8 cellular contexts compared by ENCODE assay signal in the genomic region with DNA sequence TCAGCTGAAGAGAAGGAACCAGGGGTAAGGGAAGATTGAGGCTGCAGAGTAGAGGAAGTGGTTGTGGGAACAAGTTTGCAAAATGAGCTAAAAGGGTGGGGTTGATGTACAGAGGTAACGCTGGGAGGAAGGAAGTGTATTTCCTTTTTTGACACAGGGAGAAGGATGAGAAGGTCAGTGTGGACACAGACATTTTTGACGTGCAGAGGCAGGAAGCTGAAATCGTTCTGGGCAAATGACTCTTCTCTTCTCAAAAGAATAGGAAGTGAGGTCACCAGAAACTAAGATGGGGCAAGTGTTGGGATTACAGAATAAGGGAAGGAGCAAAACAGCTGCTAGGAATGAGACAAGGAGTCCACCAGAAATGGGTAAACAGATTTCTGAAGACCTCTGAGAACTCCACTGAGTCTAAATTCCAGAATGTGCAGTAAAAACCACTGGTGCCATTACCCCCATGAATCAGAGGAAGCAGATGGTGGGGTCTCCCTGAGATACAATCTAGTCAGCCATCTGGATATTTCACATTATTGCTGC. TPM values are rescaled to one million over a fixed set of nuclear protein-coding genes. Genes with fewer than 3 reads are reported as not detected.
A peak's percentile ranks its signal among the peaks of the same experiment; 100 is the strongest.
DNase-seq lines count a peak whose midpoint lies in the region; ATAC-seq and TF ChIP-seq lines count a peak whose summit lies in the region.

No MANE protein-coding gene starts in this region.

- no peak overlapping the region for H3K4me3 ChIP-seq in SK-N-SH (ENCODE audit: low read depth in 2 of 2, low read length in 1 of 2)

- H2AFZ ChIP-seq in SK-N-SH (ENCODE audit: low read depth) = peak overlapping the region; percentile 80

- TF ChIP-seq RAD21 in SK-N-SH (IDR thresholded peaks at IDR 0.05; ENCODE audit: low read length) = no peak

- 0 out of 4 replicates have a peak overlapping the region, but pooled peaks of 1 of the 2 experiments have one; percentile 17 for H3K27ac ChIP-seq in SK-N-SH (ENCODE audit: low read depth in 2 of 2, low read length in 1 of 2)

- H4K20me1 ChIP-seq in SK-N-SH (ENCODE audit: insufficient read depth) = no peaks in the 10 kb centered on the region

- DNase-seq in SK-N-SH (no peak), NCI-H1694 treated with DMSO at 0.1 percent for 48 hours (lab: John Stamatoyannopoulos, UW) (peak; percentile 48), dermis blood vessel endothelial cell (peak; percentile 88), pons (ENCODE audit: low spot score) (peak; percentile 84), NCI-H2081 treated with DMSO at 0.1 percent for 48 hours (lab: John Stamatoyannopoulos, UW) (no peak)

- no peaks in the 10 kb centered on the region for H3K9me2 ChIP-seq in SK-N-SH

- no peaks in the 10 kb centered on the region for H3K9me3 ChIP-seq in SK-N-SH

- POLR2A ChIA-PET in SK-N-SH (lab: Yijun Ruan, JAX) = no interaction called here

- ATAC-seq in SK-N-SH treated with all-trans-retinoic acid at 6 μM for 48 hours = no peak
- no peak for ATAC-seq in GM19324 (IDR thresholded peaks at IDR 0.05; ENCODE audit: low FRiP score, unreplicated experiment)
- no peak for ATAC-seq in GM19328 (IDR thresholded peaks at IDR 0.05; ENCODE audit: unreplicated experiment)

- no peak for TF ChIP-seq CTCF in SK-N-SH (IDR thresholded peaks at IDR 0.05)

- no peaks in the 10 kb centered on the region for H3K27me3 ChIP-seq in SK-N-SH (ENCODE audit: insufficient read depth)

- H3F3A ChIP-seq in SK-N-SH (replicated peaks; ENCODE audit: insufficient read depth) = peaks cover 12% of the 10 kb centered on the region

- H3K36me3 ChIP-seq in SK-N-SH (replicated peaks in 1 of 2; ENCODE audit: control insufficient read depth in 1 of 2, insufficient read depth in 2 of 2, low read length in 1 of 2) = no peaks in the 10 kb centered on the region

- H3K4me2 ChIP-seq in SK-N-SH = no peak overlapping the region

- H3K79me2 ChIP-seq in SK-N-SH (ENCODE audit: insufficient read depth) = no peaks in the 10 kb centered on the region

- TF ChIP-seq EP300 in SK-N-SH (IDR thresholded peaks at IDR 0.05; ENCODE audit: borderline replicate concordance in 1 of 2, low read depth in 1 of 2, low read length in 1 of 2) = 0 out of 4 replicates have a peak, but pooled peaks of 1 of the 2 experiments have one; percentile 9

- H3K4me1 ChIP-seq in SK-N-SH (ENCODE audit: control insufficient read depth in 1 of 2, insufficient read depth in 2 of 2, low read depth in 1 of 2, low read length in 1 of 2) = no peaks in the 10 kb centered on the region; a peak in 1 of 4 replicates

- CTCF ChIA-PET in SK-N-SH (lab: Yijun Ruan, JAX) = interaction anchor here (6.5 kb wide), 1 partner anchor 13 kb away, joined by 40 read pairs; no protein-coding TSS in a partner anchor

- H3K9ac ChIP-seq in SK-N-SH = no peak overlapping the region

- WGBS in SK-N-SH (ENCODE audit: low lambda C conversion rate) = 28% methylated on average over 3 of the region's 3 CpGs

TF ChIP-seq in SK-N-SH, 30 proteins besides CTCF, POLR2A, EP300 and RAD21:
- TF ChIP-seq GATA2 (CRISPR knock-in tag; IDR thresholded peaks at IDR 0.05) (no peak), JUND (IDR thresholded peaks at IDR 0.05) (peak; percentile 49), TEAD4 (IDR thresholded peaks at IDR 0.05; ENCODE audit: borderline replicate concordance, insufficient read depth) (0 out of 2 replicates have a peak, but pooled peaks have one; percentile 15), NFIC (IDR thresholded peaks at IDR 0.05; ENCODE audit: borderline replicate concordance) (no peak), TCF12 (IDR thresholded peaks at IDR 0.05) (peak; percentile 86), GABPA (IDR thresholded peaks at IDR 0.05; ENCODE audit: low read depth) (peak; percentile 25; the same call in 1 of the 2 replicates), CHD2 (IDR thresholded peaks at IDR 0.05; ENCODE audit: low read length, partially characterized antibody) (no peak), FOSL2 (IDR thresholded peaks at IDR 0.05; ENCODE audit: borderline replicate concordance, low read depth) (no peak; the same call in 1 of the 2 replicates)
- TF ChIP-seq, protein P1, sequence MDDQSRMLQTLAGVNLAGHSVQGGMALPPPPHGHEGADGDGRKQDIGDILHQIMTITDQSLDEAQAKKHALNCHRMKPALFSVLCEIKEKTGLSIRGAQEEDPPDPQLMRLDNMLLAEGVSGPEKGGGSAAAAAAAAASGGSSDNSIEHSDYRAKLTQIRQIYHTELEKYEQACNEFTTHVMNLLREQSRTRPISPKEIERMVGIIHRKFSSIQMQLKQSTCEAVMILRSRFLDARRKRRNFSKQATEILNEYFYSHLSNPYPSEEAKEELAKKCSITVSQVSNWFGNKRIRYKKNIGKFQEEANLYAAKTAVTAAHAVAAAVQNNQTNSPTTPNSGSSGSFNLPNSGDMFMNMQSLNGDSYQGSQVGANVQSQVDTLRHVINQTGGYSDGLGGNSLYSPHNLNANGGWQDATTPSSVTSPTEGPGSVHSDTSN (IDR thresholded peaks at IDR 0.05) = 0 out of 2 replicates have a peak, but pooled peaks have one; percentile 3
- TF ChIP-seq, protein P2, sequence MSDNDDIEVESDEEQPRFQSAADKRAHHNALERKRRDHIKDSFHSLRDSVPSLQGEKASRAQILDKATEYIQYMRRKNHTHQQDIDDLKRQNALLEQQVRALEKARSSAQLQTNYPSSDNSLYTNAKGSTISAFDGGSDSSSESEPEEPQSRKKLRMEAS (IDR thresholded peaks at IDR 0.05; ENCODE audit: low read depth) = no peak
TF ChIP-seq in SK-N-SH: peak in this region for 5.

TF ChIP-seq in SK-N-SH treated with all-trans-retinoic acid at 6 μM for 48 hours, 23 proteins besides CTCF, POLR2A, EP300 and RAD21 (continues in another document):
- no peak for TF ChIP-seq BACH2 (CRISPR knock-in tag; IDR thresholded peaks at IDR 0.05; ENCODE audit: borderline replicate concordance)
- TF ChIP-seq ISL1 (CRISPR knock-in tag; IDR thresholded peaks at IDR 0.05) = no peak
- TF ChIP-seq RARB (CRISPR knock-in tag; IDR thresholded peaks at IDR 0.05) = no peak
- no peak for TF ChIP-seq PPARA (CRISPR knock-in tag; IDR thresholded peaks at IDR 0.05; ENCODE audit: borderline replicate concordance)
- no peak for TF ChIP-seq ZNF565 (CRISPR knock-in tag; conservative IDR thresholded peaks at IDR 0.05; ENCODE audit: low read depth)
- no peak for TF ChIP-seq TOX (CRISPR knock-in tag; IDR thresholded peaks at IDR 0.05; ENCODE audit: borderline replicate concordance)
- TF ChIP-seq OSR1 (CRISPR knock-in tag; IDR thresholded peaks at IDR 0.05) = no peak
- no peak for TF ChIP-seq ZFP3 (CRISPR knock-in tag; IDR thresholded peaks at IDR 0.05)
- TF ChIP-seq, protein P3, sequence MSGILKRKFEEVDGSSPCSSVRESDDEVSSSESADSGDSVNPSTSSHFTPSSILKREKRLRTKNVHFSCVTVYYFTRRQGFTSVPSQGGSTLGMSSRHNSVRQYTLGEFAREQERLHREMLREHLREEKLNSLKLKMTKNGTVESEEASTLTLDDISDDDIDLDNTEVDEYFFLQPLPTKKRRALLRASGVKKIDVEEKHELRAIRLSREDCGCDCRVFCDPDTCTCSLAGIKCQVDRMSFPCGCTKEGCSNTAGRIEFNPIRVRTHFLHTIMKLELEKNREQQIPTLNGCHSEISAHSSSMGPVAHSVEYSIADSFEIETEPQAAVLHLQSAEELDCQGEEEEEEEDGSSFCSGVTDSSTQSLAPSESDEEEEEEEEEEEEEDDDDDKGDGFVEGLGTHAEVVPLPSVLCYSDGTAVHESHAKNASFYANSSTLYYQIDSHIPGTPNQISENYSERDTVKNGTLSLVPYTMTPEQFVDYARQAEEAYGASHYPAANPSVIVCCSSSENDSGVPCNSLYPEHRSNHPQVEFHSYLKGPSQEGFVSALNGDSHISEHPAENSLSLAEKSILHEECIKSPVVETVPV (CRISPR knock-in tag; IDR thresholded peaks at IDR 0.05) = no peak
- TF ChIP-seq, protein P4, sequence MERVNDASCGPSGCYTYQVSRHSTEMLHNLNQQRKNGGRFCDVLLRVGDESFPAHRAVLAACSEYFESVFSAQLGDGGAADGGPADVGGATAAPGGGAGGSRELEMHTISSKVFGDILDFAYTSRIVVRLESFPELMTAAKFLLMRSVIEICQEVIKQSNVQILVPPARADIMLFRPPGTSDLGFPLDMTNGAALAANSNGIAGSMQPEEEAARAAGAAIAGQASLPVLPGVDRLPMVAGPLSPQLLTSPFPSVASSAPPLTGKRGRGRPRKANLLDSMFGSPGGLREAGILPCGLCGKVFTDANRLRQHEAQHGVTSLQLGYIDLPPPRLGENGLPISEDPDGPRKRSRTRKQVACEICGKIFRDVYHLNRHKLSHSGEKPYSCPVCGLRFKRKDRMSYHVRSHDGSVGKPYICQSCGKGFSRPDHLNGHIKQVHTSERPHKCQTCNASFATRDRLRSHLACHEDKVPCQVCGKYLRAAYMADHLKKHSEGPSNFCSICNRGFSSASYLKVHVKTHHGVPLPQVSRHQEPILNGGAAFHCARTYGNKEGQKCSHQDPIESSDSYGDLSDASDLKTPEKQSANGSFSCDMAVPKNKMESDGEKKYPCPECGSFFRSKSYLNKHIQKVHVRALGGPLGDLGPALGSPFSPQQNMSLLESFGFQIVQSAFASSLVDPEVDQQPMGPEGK (CRISPR knock-in tag; IDR thresholded peaks at IDR 0.05; ENCODE audit: borderline replicate concordance) = no peak
- no peak for TF ChIP-seq CSDC2 (CRISPR knock-in tag; IDR thresholded peaks at IDR 0.05)
- TF ChIP-seq, protein P5, sequence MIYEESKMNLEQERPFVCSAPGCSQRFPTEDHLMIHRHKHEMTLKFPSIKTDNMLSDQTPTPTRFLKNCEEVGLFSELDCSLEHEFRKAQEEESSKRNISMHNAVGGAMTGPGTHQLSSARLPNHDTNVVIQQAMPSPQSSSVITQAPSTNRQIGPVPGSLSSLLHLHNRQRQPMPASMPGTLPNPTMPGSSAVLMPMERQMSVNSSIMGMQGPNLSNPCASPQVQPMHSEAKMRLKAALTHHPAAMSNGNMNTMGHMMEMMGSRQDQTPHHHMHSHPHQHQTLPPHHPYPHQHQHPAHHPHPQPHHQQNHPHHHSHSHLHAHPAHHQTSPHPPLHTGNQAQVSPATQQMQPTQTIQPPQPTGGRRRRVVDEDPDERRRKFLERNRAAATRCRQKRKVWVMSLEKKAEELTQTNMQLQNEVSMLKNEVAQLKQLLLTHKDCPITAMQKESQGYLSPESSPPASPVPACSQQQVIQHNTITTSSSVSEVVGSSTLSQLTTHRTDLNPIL (CRISPR knock-in tag; IDR thresholded peaks at IDR 0.05; ENCODE audit: low read depth) = no peak
- TF ChIP-seq ZFP30 (CRISPR knock-in tag; IDR thresholded peaks at IDR 0.05) = no peak
- TF ChIP-seq TCF4 (CRISPR knock-in tag; IDR thresholded peaks at IDR 0.05; ENCODE audit: borderline replicate concordance) = no peak
- TF ChIP-seq ZNF8 (CRISPR knock-in tag; IDR thresholded peaks at IDR 0.05) = no peak
- no peak for TF ChIP-seq GLIS3 (CRISPR knock-in tag; IDR thresholded peaks at IDR 0.05)

RNA-seq across cellular contexts. Expression of a gene that starts 20.0 kb away (rescaled TPM):
- polyA plus RNA-seq in SK-N-SH (2012; rRNA removed) = 15.3 and 22.9 TPM in 2 replicates
- polyA plus RNA-seq in SK-N-SH (2012; cell fraction: cytosol; rRNA removed) = 16.2 and 16.3 TPM in 2 replicates
- polyA plus RNA-seq in SK-N-SH (2012; cell fraction: nucleus; rRNA removed) = 21.2 and 33.8 TPM in 2 replicates
- total RNA-seq in dermis blood vessel endothelial cell = 41.5 and 56.5 TPM in 2 replicates

RNA-seq across cellular contexts. Expression of a gene that starts 58.8 kb away (rescaled TPM):
- 1.1 and 1.4 TPM in 2 replicates for polyA plus RNA-seq in SK-N-SH (2012; rRNA removed)
- 0.75 and 0.93 TPM in 2 replicates for polyA plus RNA-seq in SK-N-SH (2012; cell fraction: cytosol; rRNA removed)
- polyA plus RNA-seq in SK-N-SH (2012; cell fraction: nucleus; rRNA removed) = 0.44 and 0.83 TPM in 2 replicates
- 1.0 and 1.4 TPM in 2 replicates for total RNA-seq in dermis blood vessel endothelial cell

Comparison
In these comparisons a context has a peak if more than half of its experiments do, and no peak if none do; other contexts are left out.
1. DNase-seq: peak in NCI-H1694 treated with DMSO at 0.1 percent for 48 hours (single experiment), dermis blood vessel endothelial cell (single experiment) and pons (single experiment); none in SK-N-SH (single experiment) and NCI-H2081 treated with DMSO at 0.1 percent for 48 hours (single experiment).